Comparison of ENCODE assay signal across 10 cellular contexts in the genomic region with DNA sequence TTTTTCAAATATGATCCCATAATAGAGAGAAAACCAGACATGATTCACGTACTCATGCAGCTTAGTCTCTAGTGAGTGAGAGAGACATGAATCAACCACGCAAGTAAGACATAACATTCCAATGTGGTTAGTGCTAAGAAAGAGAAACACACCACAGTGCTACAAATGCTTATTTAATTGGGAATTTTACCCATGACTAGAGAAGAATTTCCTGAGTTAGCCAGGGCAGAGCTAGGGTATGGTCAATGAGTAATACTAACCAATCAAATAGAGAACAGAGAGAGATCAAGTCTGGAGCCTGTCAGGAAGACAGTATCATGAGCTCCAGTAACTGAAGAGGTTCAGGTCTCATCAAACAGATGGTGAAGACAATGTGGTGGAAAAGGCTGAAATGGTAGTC.
DNase-seq lines count a peak whose midpoint lies in the region; ATAC-seq and TF ChIP-seq lines count a peak whose summit lies in the region.
"Had no signal": no experiment of that assay in that cellular context is flagged by ENCODE, and none has a peak within 500 bp of the region (broad histone marks: within the 10 kb centered on the region; RNA-seq: fewer than 3 reads in every experiment).

No MANE protein-coding gene starts in this region.

- no peaks in the 10 kb centered on the region for H3K9me2 ChIP-seq in hepatocyte (replicated peaks; ENCODE audit: insufficient read depth)

- DNase-seq in heart left ventricle (no peak), Right ventricle myocardium inferior (ENCODE audit: missing footprints) (no peak), amniotic epithelial cell (ENCODE audit: low read depth) (peak; percentile 96), hepatocyte (ENCODE audit: low spot score) (peak; percentile 12), aorta (no peak), substantia nigra (lab: John Stamatoyannopoulos, UW) (no peak), mucosa of gallbladder (ENCODE audit: low spot score) (no peak), OCI-M1 (lab: John Stamatoyannopoulos, UW) (no peak)
- DNase-seq: 8988T, NCI-H1436 treated with DMSO at 0.1 percent for 48 hours had no signal

- intact Hi-C loops in heart left ventricle (cut with DNase I) (loop anchor here in 9 of 10 donors (5.0 to 10.0 kb wide), 9 partner anchors 198 to 1501 kb away; partner anchors contain the start of gene PDGFC (in 4 of the 9)), Right ventricle myocardium inferior (cut with DNase I) (loop anchor here (5.0 to 10.0 kb wide), 2 partner anchors 498 to 571 kb away; partner anchors contain the start of gene PDGFC), aorta (cut with DNase I) (loop anchor here (2.0 to 10.0 kb wide), 6 partner anchors 68 to 658 kb away; partner anchors contain the start of gene PDGFC (in 1 of the 2))

- H3K4me2 ChIP-seq in hepatocyte = no peak overlapping the region

- TF ChIP-seq CTCF in heart left ventricle (IDR thresholded peaks at IDR 0.05) (no peak), hepatocyte (IDR thresholded peaks at IDR 0.05; ENCODE audit: poor library complexity) (no peak)

- H3K4me3 ChIP-seq in heart left ventricle (no peak overlapping the region), hepatocyte (no peak overlapping the region), aorta (ENCODE audit: low read length in 2 of 2) (no peak overlapping the region)

- H3K79me2 ChIP-seq in hepatocyte = no peaks in the 10 kb centered on the region

- H3K27ac ChIP-seq in heart left ventricle (no peak overlapping the region), hepatocyte (no peak overlapping the region), aorta (ENCODE audit: low read depth in 1 of 2, low read length in 2 of 2) (no peak overlapping the region), substantia nigra (ENCODE audit: low read depth, low read length, poor library complexity, severe bottlenecking) (no peak overlapping the region)

- H3K4me1 ChIP-seq in heart left ventricle = no peaks in the 10 kb centered on the region
- no peaks in the 10 kb centered on the region for H3K4me1 ChIP-seq in hepatocyte (ENCODE audit: insufficient read depth)
- peaks cover 0 to 8% of the 10 kb centered on the region in 2 donors for H3K4me1 ChIP-seq in aorta (ENCODE audit: control insufficient read depth in 1 of 2, insufficient read depth in 2 of 2, low read length in 2 of 2)

- no peak for TF ChIP-seq POLR2A in heart left ventricle (IDR thresholded peaks at IDR 0.05)

- no peaks in the 10 kb centered on the region for H3K27me3 ChIP-seq in heart left ventricle
- H3K27me3 ChIP-seq in hepatocyte = no peaks in the 10 kb centered on the region
- no peaks in the 10 kb centered on the region for H3K27me3 ChIP-seq in aorta (ENCODE audit: control insufficient read depth in 1 of 2, insufficient read depth in 2 of 2, low read length in 1 of 2)

- no peaks in the 10 kb centered on the region for H4K20me1 ChIP-seq in hepatocyte (ENCODE audit: insufficient read depth, poor library complexity, severe bottlenecking)

- no peaks in the 10 kb centered on the region for H3K9me3 ChIP-seq in heart left ventricle
- no peaks in the 10 kb centered on the region for H3K9me3 ChIP-seq in hepatocyte (ENCODE audit: low read depth)
- no peaks in the 10 kb centered on the region for H3K9me3 ChIP-seq in aorta (ENCODE audit: control insufficient read depth, low read length)

- H3K36me3 ChIP-seq in heart left ventricle (no peaks in the 10 kb centered on the region), hepatocyte (replicated peaks; ENCODE audit: insufficient read depth, low read depth) (no peaks in the 10 kb centered on the region), aorta (ENCODE audit: control insufficient read depth in 1 of 2, insufficient read depth in 2 of 2, low read length in 1 of 2) (no peaks in the 10 kb centered on the region)

- WGBS in heart left ventricle, 4 donors = 75 to 83% (median 78%) methylated on average over 2 of the region's 2 CpGs
- WGBS in hepatocyte (ENCODE audit: low lambda C conversion rate, missing lambda C conversion rate) = 83% methylated on average over 2 of the region's 2 CpGs
- 0 to 7% methylated on average over 2 of the region's 2 CpGs for WGBS in aorta, 2 donors

- peak in 3 of 4 donors; percentile 9 to 90 (median 51) for ATAC-seq in heart left ventricle
- no peak for ATAC-seq in Right ventricle myocardium inferior
- ATAC-seq in aorta (ENCODE audit: low FRiP score) = peak; percentile 78

- no peak overlapping the region for H2AFZ ChIP-seq in hepatocyte

Comparison
In these comparisons a context has a peak if more than half of its experiments do, and no peak if none do; other contexts are left out.
1. DNase-seq: peak in amniotic epithelial cell (single experiment) and hepatocyte (single experiment); none in heart left ventricle (0 of 5), Right ventricle myocardium inferior (single experiment), aorta (0 of 2), substantia nigra (0 of 49), mucosa of gallbladder (single experiment) and OCI-M1 (single experiment).